Comparison of ENCODE assay signal across 8 cellular contexts in the genomic region with DNA sequence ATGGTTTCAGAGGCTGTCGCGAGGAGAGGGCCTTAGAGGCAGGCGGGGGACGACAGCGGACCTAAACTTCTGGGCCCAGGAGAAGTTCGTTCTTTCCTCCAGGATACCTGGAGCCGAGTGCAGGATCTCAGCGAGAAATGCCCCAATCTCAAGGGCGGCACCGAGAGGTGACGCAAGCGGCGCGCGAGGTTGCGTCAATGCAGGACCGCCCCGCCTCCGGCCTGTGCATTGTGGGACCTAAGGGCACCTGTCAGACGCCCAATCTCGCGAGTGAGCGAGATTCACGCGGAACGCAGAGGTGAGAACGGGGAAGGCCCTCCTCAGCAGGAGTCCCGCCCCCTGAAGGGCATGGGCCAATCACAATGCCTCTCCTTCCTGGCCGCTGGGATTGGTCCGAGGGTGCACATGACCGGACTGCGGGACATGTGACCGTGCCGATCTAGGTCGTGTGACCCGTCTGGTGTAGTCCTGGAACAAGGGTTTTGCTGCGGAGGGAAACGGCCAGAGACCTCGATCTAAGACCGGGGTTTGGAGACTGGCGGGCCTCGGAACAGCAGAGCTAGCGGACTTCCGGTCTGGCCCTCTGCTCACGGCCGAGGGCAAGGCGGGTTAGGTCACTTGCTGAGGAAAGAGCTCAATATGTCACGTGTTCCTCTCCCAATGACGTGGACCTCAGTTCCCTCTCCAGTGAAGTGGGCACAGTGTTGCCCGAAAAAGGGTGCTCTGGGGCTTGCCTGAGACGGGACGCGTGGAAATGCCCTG. TPM values are rescaled to one million over a fixed set of nuclear protein-coding genes. Genes with fewer than 3 reads are reported as not detected.
DNase-seq lines count a peak whose midpoint lies in the region; ATAC-seq and TF ChIP-seq lines count a peak whose summit lies in the region.

No MANE protein-coding gene starts in this region.

- H3K4me1 ChIP-seq in lung (ENCODE audit: control insufficient read depth in 2 of 2, insufficient read depth in 2 of 2, low read length in 2 of 2): peaks cover 0 to 2% of the 10 kb centered on the region in 2 donors

- peak overlapping the region; percentile 94 to 98 for H3K27ac ChIP-seq in lung (ENCODE audit: low read depth in 1 of 2, low read length in 1 of 2)

- no peak for TF ChIP-seq CTCF in lung (IDR thresholded peaks at IDR 0.05; ENCODE audit: control extremely low read depth, extremely low read depth)

- no peaks in the 10 kb centered on the region for H3K9me3 ChIP-seq in lung (ENCODE audit: control insufficient read depth in 2 of 2, insufficient read depth in 1 of 2, low read length in 1 of 2)

- no peaks in the 10 kb centered on the region for H3K36me3 ChIP-seq in lung (ENCODE audit: control insufficient read depth in 2 of 2, insufficient read depth in 2 of 2, low read length in 2 of 2)

- peak overlapping the region; percentile 54 for H3K4me3 ChIP-seq in lung

- 0% methylated on average over 53 of the region's 53 CpGs for WGBS in lung, 2 donors

- DNase-seq in COLO829 (ENCODE audit: low spot score) (peak; percentile 98), HT-29 (ENCODE audit: low spot score) (peak; percentile 98), lung (ENCODE audit: low spot score) (peak; percentile 100)
- DNase-seq in NK-92 treated with Interleukin-12 subunit alpha and Interleukin-12 subunit beta, amount 100 ng/mL, for 24 hours (lab: John Stamatoyannopoulos, UW): peak; percentile 100
- DNase-seq in activated CD8-positive, alpha-beta memory T cell treated with anti-CD3 and anti-CD28 coated beads for 4 hours (ENCODE audit: low read depth in 2 of 2): peak; percentile 100
- DNase-seq in effector CD8-positive, alpha-beta T cell (lab: John Stamatoyannopoulos, UW): peak; percentile 100
- peak; percentile 99 to 100 (median 99) for DNase-seq in stimulated activated CD4-positive, alpha-beta T cell treated with anti-CD3 and anti-CD28 coated beads, TNF-alpha, amount 100 ng/mL, for 24 hours (ENCODE audit: low read depth in 3 of 3)

- no peaks in the 10 kb centered on the region for H3K27me3 ChIP-seq in lung (ENCODE audit: control insufficient read depth, insufficient read depth)

- ATAC-seq in GM21360 (IDR thresholded peaks at IDR 0.05; ENCODE audit: unreplicated experiment) (peak; percentile 96), lung (ENCODE audit: insufficient read depth, low FRiP score) (peak; percentile 97)

RNA-seq across cellular contexts. Expression of gene DYNC1H1, which starts 16.3 kb away (rescaled TPM):
- 181 and 190 TPM in 2 replicates for total RNA-seq in HT-29 (2014; rRNA removed; shearing (Covaris generic))
- 100 to 1,000 TPM; 438 to 485 TPM for total RNA-seq in lung
- 100 to 1,000 TPM; 111 to 218 TPM for polyA plus RNA-seq in lung

Comparison
In these comparisons a context has a peak if more than half of its experiments do, and no peak if none do; other contexts are left out.
1. Peak in every context shown above with its lines: DNase-seq, ATAC-seq, H3K4me3 ChIP-seq and H3K27ac ChIP-seq.